In genomic region chr15:63107895-63108546, GRCh38 we compare ENCODE assay signal across 11 cellular contexts. TPM values are rescaled to one million over a fixed set of nuclear protein-coding genes. Genes with fewer than 3 reads are reported as not detected.
DNase-seq lines count a peak whose midpoint lies in the region; ATAC-seq and TF ChIP-seq lines count a peak whose summit lies in the region.
"Had no signal": no experiment of that assay in that cellular context is flagged by ENCODE, and none has a peak within 500 bp of the region (broad histone marks: within the 10 kb centered on the region; RNA-seq: fewer than 3 reads in every experiment).

No MANE protein-coding gene starts in this region.

- DNase-seq in LHCN-M2 (ENCODE audit: low read depth) (peak; percentile 100), cardiac fibroblast (ENCODE audit: low read depth in 2 of 2) (peak; percentile 100), lung microvascular endothelial cell (ENCODE audit: low read depth in 2 of 2) (peak; percentile 30 to 76), WERI-Rb-1 (no peak), inferior parietal cortex (ENCODE audit: extremely low spot score) (no peak)
- no peak for DNase-seq in central memory CD4-positive, alpha-beta T cell
- DNase-seq: activated T-cell treated with anti-CD3 and anti-CD28 coated beads, Interleukin-2, amount 50 U/mL, for 72 hours had no signal

- no peaks in the 10 kb centered on the region for H3K9me3 ChIP-seq in WERI-Rb-1 (ENCODE audit: severe bottlenecking)

- peak overlapping the region; percentile 76 for H3K27ac ChIP-seq in ACC112 (ENCODE audit: low read depth, low read length)
- H3K27ac ChIP-seq in WERI-Rb-1, result no peak overlapping the region
- H3K27ac ChIP-seq: C4-2B, neural progenitor cell had no signal

- H3K27me3 ChIP-seq in ACC112 (ENCODE audit: insufficient read depth, low read length), result no peaks in the 10 kb centered on the region
- H3K27me3 ChIP-seq in WERI-Rb-1 (ENCODE audit: insufficient read depth, low read depth, severe bottlenecking), result no peaks in the 10 kb centered on the region
- H3K27me3 ChIP-seq: neural progenitor cell had no signal

- H3K36me3 ChIP-seq in ACC112 (ENCODE audit: insufficient read depth, low read length) (no peaks in the 10 kb centered on the region), WERI-Rb-1 (no peaks in the 10 kb centered on the region)
- H3K36me3 ChIP-seq: neural progenitor cell had no signal

- H2AFZ ChIP-seq in ACC112 (ENCODE audit: low read length, unreplicated experiment), result no peak overlapping the region
- H2AFZ ChIP-seq: neural progenitor cell had no signal

- peaks cover 19% of the 10 kb centered on the region for H3K4me1 ChIP-seq in ACC112 (ENCODE audit: control insufficient read depth, insufficient read depth, low read length, unreplicated experiment)
- H3K4me1 ChIP-seq: neural progenitor cell had no signal

- TF ChIP-seq CTCF in cardiac fibroblast (IDR thresholded peaks at IDR 0.05; ENCODE audit: low read depth, low read length), result no peak
- no peak for TF ChIP-seq CTCF in WERI-Rb-1 (IDR thresholded peaks at IDR 0.05; ENCODE audit: low read depth, low read length)

- ATAC-seq in GM18502 (IDR thresholded peaks at IDR 0.05; ENCODE audit: poor library complexity, unreplicated experiment), result no peak
- ATAC-seq: activated T-cell treated with anti-CD3 and anti-CD28 coated beads, Interleukin-2, amount 50 U/mL, for 72 hours had no signal

- H3K79me2 ChIP-seq in ACC112 (ENCODE audit: control insufficient read depth, insufficient read depth, low read length, unreplicated experiment), result no peaks in the 10 kb centered on the region

- H3K4me3 ChIP-seq in ACC112 (ENCODE audit: low read depth, low read length), result no peak overlapping the region
- H3K4me3 ChIP-seq in cardiac fibroblast (replicated peaks in 1 of 2; ENCODE audit: low read depth in 2 of 2, low read length in 2 of 2), result no peak overlapping the region
- H3K4me3 ChIP-seq in WERI-Rb-1 (ENCODE audit: low read depth, low read length), result no peak overlapping the region
- H3K4me3 ChIP-seq: neural progenitor cell had no signal

RNA-seq across cellular contexts. Expression of gene LACTB, which starts 13.6 kb away (rescaled TPM):
- total RNA-seq in LHCN-M2 (2014; rRNA removed) (28.4 and 33.7 TPM in 2 replicates), lung microvascular endothelial cell (19.8 and 37.7 TPM in 2 replicates)
- 40.4 TPM for polyA plus RNA-seq in LHCN-M2 (2012)

RNA-seq across cellular contexts. Expression of gene RPS27L, which starts 49.3 kb away (rescaled TPM):
- total RNA-seq in LHCN-M2 (2014; rRNA removed), result 89.3 and 173 TPM in 2 replicates
- polyA plus RNA-seq in LHCN-M2 (2012), result 719 TPM
- total RNA-seq in lung microvascular endothelial cell, result 300 and 306 TPM in 2 replicates

Comparison
In these comparisons a context has a peak if more than half of its experiments do, and no peak if none do; other contexts are left out.
1. DNase-seq: peak in LHCN-M2 (single experiment), cardiac fibroblast (2 of 2) and lung microvascular endothelial cell (2 of 2); none in WERI-Rb-1 (single experiment), inferior parietal cortex (single experiment) and central memory CD4-positive, alpha-beta T cell (single experiment).